8 cellular contexts compared by ENCODE assay signal in genomic region chr22:50507421-50507990, GRCh38. TPM values are rescaled to one million over a fixed set of nuclear protein-coding genes. Genes with fewer than 3 reads are reported as not detected.
DNase-seq lines count a peak whose midpoint lies in the region; ATAC-seq and TF ChIP-seq lines count a peak whose summit lies in the region.

A gene with protein sequence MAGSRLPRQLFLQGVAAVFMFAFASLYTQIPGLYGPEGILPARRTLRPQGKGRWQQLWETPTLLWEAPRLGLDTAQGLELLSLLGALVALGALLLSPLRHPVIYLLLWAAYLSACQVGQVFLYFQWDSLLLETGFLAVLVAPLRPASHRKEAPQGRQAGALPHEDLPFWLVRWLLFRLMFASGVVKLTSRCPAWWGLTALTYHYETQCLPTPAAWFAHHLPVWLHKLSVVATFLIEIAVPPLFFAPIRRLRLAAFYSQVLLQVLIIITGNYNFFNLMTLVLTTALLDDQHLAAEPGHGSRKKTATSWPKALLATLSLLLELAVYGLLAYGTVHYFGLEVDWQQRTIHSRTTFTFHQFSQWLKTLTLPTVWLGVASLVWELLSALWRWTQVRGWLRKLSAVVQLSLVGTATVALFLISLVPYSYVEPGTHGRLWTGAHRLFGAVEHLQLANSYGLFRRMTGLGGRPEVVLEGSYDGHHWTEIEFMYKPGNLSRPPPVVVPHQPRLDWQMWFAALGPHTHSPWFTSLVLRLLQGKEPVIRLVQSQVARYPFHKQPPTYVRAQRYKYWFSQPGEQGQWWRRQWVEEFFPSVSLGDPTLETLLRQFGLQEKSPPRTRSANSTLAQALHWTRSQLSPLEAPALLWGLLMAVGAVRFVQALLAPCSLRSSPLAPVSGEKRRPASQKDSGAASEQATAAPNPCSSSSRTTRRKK (minus strand): TSS chr22:50507702. CDS start chr22:50507675, 27 bp downstream.

- TF ChIP-seq POLR2A in adrenal gland (IDR thresholded peaks at IDR 0.05): peak; percentile 8 to 47

- intact Hi-C loops in adrenal gland (cut with DNase I): no loop called here
- intact Hi-C loops in sciatic nerve (cut with DNase I): loop anchor here (10.0 kb wide), 1 partner anchor 263 kb away; the partner anchor contains the start of gene TUBGCP6

- H3K4me1 ChIP-seq in BE2C (no peaks in the 10 kb centered on the region), adrenal gland (replicated peaks in 1 of 2) (peaks cover 8 to 25% of the 10 kb centered on the region in 2 donors)

- no peaks in the 10 kb centered on the region for H3K9me3 ChIP-seq in BE2C
- H3K9me3 ChIP-seq in adrenal gland (replicated peaks in 1 of 3): no peaks in the 10 kb centered on the region

- TF ChIP-seq CTCF in BE2C (IDR thresholded peaks at IDR 0.05; ENCODE audit: low read depth, low read length) (no peak), adrenal gland (IDR thresholded peaks at IDR 0.05) (peak in 1 of 6 experiments; percentile 5)

- H3K4me3 ChIP-seq in BE2C (ENCODE audit: low read depth, low read length) (peak within 1 kb of the TSS; percentile 94), adrenal gland (peak within 1 kb of the TSS; percentile 71 to 97 (median 91))

- DNase-seq in BE2C: peak; percentile 95
- DNase-seq in HT1080 (ENCODE audit: low read depth): no peak
- DNase-seq in T-helper 1 cell: peak in 4 of 5 donors; percentile 88 to 97 (median 90)
- DNase-seq in adrenal gland: peak in 6 of 7 donors; percentile 88 to 94 (median 92)
- DNase-seq in hepatic stellate cell (ENCODE audit: low spot score): peak; percentile 94
- peak; percentile 95 for DNase-seq in sciatic nerve (ENCODE audit: low spot score)
- DNase-seq in NCI-H2107 treated with DMSO at 0.1 percent for 48 hours (lab: John Stamatoyannopoulos, UW; ENCODE audit: unreplicated experiment): no peak

- H3K27me3 ChIP-seq in BE2C: no peaks in the 10 kb centered on the region
- no peaks in the 10 kb centered on the region for H3K27me3 ChIP-seq in adrenal gland

- 0 to 6% (median 1%) methylated on average over 6 to 55 of the region's 62 CpGs for WGBS in adrenal gland, 4 donors

- H3K36me3 ChIP-seq in BE2C: peaks cover 36% of the 10 kb centered on the region
- peaks cover 0 to 31% of the 10 kb centered on the region in 2 donors for H3K36me3 ChIP-seq in adrenal gland (replicated peaks in 1 of 2)

- ATAC-seq in GM19452 (IDR thresholded peaks at IDR 0.05; ENCODE audit: unreplicated experiment) (peak; percentile 59), sciatic nerve (peak; percentile 83)

- H3K27ac ChIP-seq in adrenal gland: peak within 1 kb of the TSS; percentile 6 to 97 (median 92)

RNA-seq across cellular contexts. Expression of the gene that starts here (rescaled TPM):
- polyA plus RNA-seq in BE2C (2012; ENCODE audit: insufficient read depth, insufficient read length, low read depth): 126 TPM
- total RNA-seq in HT1080 (2014; rRNA removed; shearing (Covaris generic)): 36.7 and 54.3 TPM in 2 replicates
- polyA plus RNA-seq in HT1080 (2015; cell fraction: cytosol; rRNA removed): 35.4 and 37.6 TPM in 2 replicates
- polyA plus RNA-seq in HT1080 (2015; cell fraction: nucleus; rRNA removed): 228 and 230 TPM in 2 replicates
- total RNA-seq in adrenal gland (10 to 100 TPM; 47.5 to 91.0 (median 78.3) TPM), sciatic nerve (48.4 TPM)
- polyA plus RNA-seq in adrenal gland: 100 to 1,000 TPM in 1 of 3 donors, 10 to 100 TPM in 1, 1 to 10 TPM in 1; 6.3 to 120 (median 90.3) TPM

Comparison
In these comparisons a context has a peak if more than half of its experiments do, and no peak if none do; other contexts are left out.
1. DNase-seq: peak in BE2C (single experiment), T-helper 1 cell (4 of 5), adrenal gland (6 of 7), hepatic stellate cell (single experiment) and sciatic nerve (single experiment); none in HT1080 (single experiment) and NCI-H2107 treated with DMSO at 0.1 percent for 48 hours (single experiment).